Comparison of ENCODE assay signal across 8 cellular contexts in the genomic region with DNA sequence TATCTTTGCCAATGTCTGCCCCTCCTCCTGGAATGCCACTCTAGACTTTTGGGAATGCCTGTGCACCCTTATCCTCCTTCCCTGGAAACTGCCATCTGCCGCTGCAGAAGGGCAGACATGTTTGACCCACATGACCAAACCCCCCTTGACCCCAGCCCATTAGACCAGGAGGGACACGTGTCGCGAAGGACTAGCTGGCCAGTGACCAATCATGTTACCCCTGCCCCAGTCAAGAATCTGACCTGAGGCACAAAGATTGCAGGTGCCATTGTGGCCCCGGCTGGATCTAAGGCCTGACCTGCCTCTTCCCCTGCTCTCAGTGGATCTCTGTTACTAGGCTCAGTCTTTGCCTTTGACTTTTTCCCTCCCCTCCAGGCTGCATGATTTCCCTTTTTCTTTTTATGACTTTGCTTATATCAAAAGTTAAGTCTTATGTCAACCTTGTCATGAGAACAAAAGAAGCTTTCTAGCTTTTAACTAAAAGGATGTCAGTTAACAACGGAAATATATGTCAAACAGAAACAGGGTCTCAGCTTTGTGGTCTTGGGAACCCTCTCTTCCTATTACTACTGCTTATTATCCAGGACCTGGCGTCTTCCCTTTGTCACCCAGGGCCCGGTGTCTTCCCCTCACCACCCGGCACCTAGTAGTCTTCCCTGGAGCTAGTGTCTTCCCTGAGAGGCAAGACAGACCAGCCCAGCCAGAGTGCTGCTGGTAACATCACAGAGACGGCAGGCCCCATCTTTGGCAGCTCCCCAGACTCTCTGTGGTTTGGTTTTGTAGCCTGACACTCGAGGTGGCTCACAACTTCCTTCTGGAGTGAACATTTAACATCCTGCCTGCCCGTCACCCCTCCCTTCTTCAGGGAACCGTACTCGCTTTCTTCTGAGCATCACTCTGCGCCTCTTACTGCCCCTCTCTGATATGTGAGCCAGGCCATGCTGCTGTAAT. TPM values are rescaled to one million over a fixed set of nuclear protein-coding genes. Genes with fewer than 3 reads are reported as not detected.
DNase-seq lines count a peak whose midpoint lies in the region; ATAC-seq and TF ChIP-seq lines count a peak whose summit lies in the region.

No MANE protein-coding gene starts in this region.

- H3K4me1 Mint-ChIP-seq in central memory CD8-positive, alpha-beta T cell = peaks cover 42% of the 10 kb centered on the region

- no peak for TF ChIP-seq POLR2A in vagina (IDR thresholded peaks at IDR 0.05)

- no peaks in the 10 kb centered on the region for H3K9me3 Mint-ChIP-seq in central memory CD8-positive, alpha-beta T cell

- H3K27me3 ChIP-seq in rectal smooth muscle tissue (ENCODE audit: control insufficient read depth, insufficient read depth, low read length) = no peaks in the 10 kb centered on the region
- no peaks in the 10 kb centered on the region for H3K27me3 ChIP-seq in vagina

- TF ChIP-seq CTCF in vagina (IDR thresholded peaks at IDR 0.05) = no peak

- peak overlapping the region; percentile 96 for H3K27ac Mint-ChIP-seq in central memory CD8-positive, alpha-beta T cell (ENCODE audit: low read depth)

- intact Hi-C loops in vagina (cut with DNase I) = no loop called here

- peaks cover 10% of the 10 kb centered on the region for H3K36me3 Mint-ChIP-seq in central memory CD8-positive, alpha-beta T cell (ENCODE audit: insufficient read depth)

- peak overlapping the region; percentile 7 for H3K27ac ChIP-seq in rectal smooth muscle tissue (ENCODE audit: low read depth, low read length)
- peak overlapping the region; percentile 5 for H3K27ac ChIP-seq in vagina

- H3K9me3 ChIP-seq in vagina = no peaks in the 10 kb centered on the region

- H3K4me3 ChIP-seq in rectal smooth muscle tissue (ENCODE audit: low read length) = no peak overlapping the region
- no peak overlapping the region for H3K4me3 ChIP-seq in vagina

- no peak overlapping the region for H3K9ac ChIP-seq in rectal smooth muscle tissue (ENCODE audit: low read length)

- peak; percentile 96 for DNase-seq in HT1080 (ENCODE audit: low read depth)
- peak; percentile 41 to 68 for DNase-seq in activated CD4-positive, alpha-beta T cell treated with anti-CD3 and anti-CD28 coated beads for 24 hours (ENCODE audit: low read depth in 2 of 2)
- peak; percentile 71 to 85 for DNase-seq in central memory CD8-positive, alpha-beta T cell (ENCODE audit: low spot score in 2 of 2)
- DNase-seq in vagina (ENCODE audit: extremely low spot score in 2 of 2) = no peak
- no peak for DNase-seq in D341Med (ENCODE audit: low spot score)
- DNase-seq in iPS-NIHi11 (ENCODE audit: low spot score) = no peak

- peaks cover 4% of the 10 kb centered on the region for H3K4me1 ChIP-seq in rectal smooth muscle tissue (ENCODE audit: control insufficient read depth, insufficient read depth, low read length)
- H3K4me1 ChIP-seq in vagina = peaks cover 35% of the 10 kb centered on the region

- H3K36me3 ChIP-seq in rectal smooth muscle tissue (ENCODE audit: control insufficient read depth, insufficient read depth, low read length) (no peaks in the 10 kb centered on the region), vagina (no peaks in the 10 kb centered on the region)

- H3K4me3 Mint-ChIP-seq in central memory CD8-positive, alpha-beta T cell = peak overlapping the region; percentile 69

- peak; percentile 43 for ATAC-seq in GM19397 (IDR thresholded peaks at IDR 0.05; ENCODE audit: unreplicated experiment)
- ATAC-seq in central memory CD8-positive, alpha-beta T cell (replicated peaks; ENCODE audit: extremely low read depth, poor library complexity, severe bottlenecking) = peak; percentile 98

- H3K27me3 Mint-ChIP-seq in central memory CD8-positive, alpha-beta T cell = no peaks in the 10 kb centered on the region

RNA-seq across cellular contexts. Expression of a gene that starts 24.4 kb away (rescaled TPM):
- 65.0 and 86.7 TPM in 2 replicates for total RNA-seq in HT1080 (2014; rRNA removed; shearing (Covaris generic))
- 110 and 112 TPM in 2 replicates for polyA plus RNA-seq in HT1080 (2015; cell fraction: cytosol; rRNA removed)
- 81.6 and 86.9 TPM in 2 replicates for polyA plus RNA-seq in HT1080 (2015; cell fraction: nucleus; rRNA removed)
- total RNA-seq in vagina = 44.7 TPM

Comparison
In these comparisons a context has a peak if more than half of its experiments do, and no peak if none do; other contexts are left out.
1. DNase-seq: peak in HT1080 (single experiment), activated CD4-positive, alpha-beta T cell treated with anti-CD3 and anti-CD28 coated beads for 24 hours (2 of 2) and central memory CD8-positive, alpha-beta T cell (2 of 2); none in vagina (0 of 2), D341Med (single experiment) and iPS-NIHi11 (single experiment).